29 cellular contexts compared by ENCODE assay signal in genomic region chr7:155465761-155466141, GRCh38. TPM values are rescaled to one million over a fixed set of nuclear protein-coding genes. Genes with fewer than 3 reads are reported as not detected.
"Had no signal": no experiment of that assay in that cellular context is flagged by ENCODE, and none has a peak within 500 bp of the region (broad histone marks: within the 10 kb centered on the region; RNA-seq: fewer than 3 reads in every experiment).

No MANE protein-coding gene starts in this region.

- H3K36me3 Mint-ChIP-seq: activated naive CD8-positive, alpha-beta T cell treated with anti-CD3 and anti-CD28 coated beads, Interleukin-2, amount 10 ng/mL, durations not matched to agents 7 days and 5 days had no signal

- ATAC-seq: activated CD4-positive, alpha-beta T cell treated with anti-CD3 and anti-CD28 coated beads for 36 hours; gastroesophageal sphincter; left ventricle myocardium superior; sciatic nerve had no signal

- H3K4me3 ChIP-seq: gastroesophageal sphincter, skin epidermis, thyroid gland, upper lobe of left lung, vagina had no signal

- H3K9me3 Mint-ChIP-seq: activated naive CD4-positive, alpha-beta T cell treated with anti-CD3 and anti-CD28 coated beads for 36 hours; activated naive CD8-positive, alpha-beta T cell treated with anti-CD3 and anti-CD28 coated beads, Interleukin-2, amount 10 ng/mL, durations not matched to agents 7 days and 5 days; T-helper 2 cell treated with Interferon-gamma antibody and Interleukin-4, amounts not matched to agents 5 μg/mL and 100 μg/mL, for 36 hours had no signal

- H3K27ac ChIP-seq: gastroesophageal sphincter, skin epidermis, stomach, thyroid gland, upper lobe of left lung, vagina had no signal

- DNase-seq: activated CD4-positive, alpha-beta T cell treated with anti-CD3 and anti-CD28 coated beads for 36 hours; activated CD4-positive, alpha-beta T cell treated with anti-CD3 and anti-CD28 coated beads, Interleukin-2, amount 50 U/mL, for 48 hours; activated CD4-positive, CD25-positive, alpha-beta regulatory T cell; activated CD8-positive, alpha-beta memory T cell treated with anti-CD3 and anti-CD28 coated beads for 24 hours; activated effector memory CD4-positive, alpha-beta T cell treated with anti-CD3 and anti-CD28 coated beads, Interleukin-2, amount 50 U/mL, for 16 hours; activated naive CD4-positive, alpha-beta T cell treated with anti-CD3 and anti-CD28 coated beads for 36 hours; activated naive CD8-positive, alpha-beta T cell treated with anti-CD3 and anti-CD28 coated beads, Interleukin-2, amount 10 ng/mL, durations not matched to agents 7 days and 5 days; amniotic stem cell; cortex of kidney; hippocampal formation; left cardiac atrium; left ventricle myocardium superior; mammary epithelial cell; stimulated activated CD4-positive, alpha-beta T cell treated with anti-CD3 and anti-CD28 coated beads, Interleukin-12 subunit alpha, Interleukin-12 subunit beta, amount 100 ng/mL, for 4 hours; stimulated activated CD4-positive, alpha-beta T cell treated with anti-CD3 and anti-CD28 coated beads, Interleukin-4, amount 100 ng/mL, for 1 hour; stomach; T-helper 1 cell; thyroid gland had no signal

- H3K9me3 ChIP-seq: gastroesophageal sphincter, stomach, thyroid gland, upper lobe of left lung, vagina had no signal

- H3K27ac Mint-ChIP-seq: activated CD4-positive, alpha-beta T cell treated with anti-CD3 and anti-CD28 coated beads for 36 hours; activated naive CD4-positive, alpha-beta T cell treated with anti-CD3 and anti-CD28 coated beads for 36 hours; activated naive CD8-positive, alpha-beta T cell treated with anti-CD3 and anti-CD28 coated beads, Interleukin-2, amount 10 ng/mL, durations not matched to agents 7 days and 5 days; T-helper 2 cell treated with Interferon-gamma antibody and Interleukin-4, amounts not matched to agents 5 μg/mL and 100 μg/mL, for 36 hours had no signal

- H3K36me3 ChIP-seq: gastroesophageal sphincter, stomach, thyroid gland, upper lobe of left lung, vagina had no signal

- H3K4me3 Mint-ChIP-seq: activated CD4-positive, alpha-beta T cell treated with anti-CD3 and anti-CD28 coated beads for 36 hours; activated naive CD4-positive, alpha-beta T cell treated with anti-CD3 and anti-CD28 coated beads for 36 hours; activated naive CD8-positive, alpha-beta T cell treated with anti-CD3 and anti-CD28 coated beads, Interleukin-2, amount 10 ng/mL, durations not matched to agents 7 days and 5 days; T-helper 2 cell treated with Interferon-gamma antibody and Interleukin-4, amounts not matched to agents 5 μg/mL and 100 μg/mL, for 36 hours had no signal

RNA-seq across cellular contexts. Expression of gene EN2, which starts 7.8 kb away (rescaled TPM):
- total RNA-seq: activated CD4-positive, alpha-beta T cell treated with anti-CD3 and anti-CD28 coated beads for 36 hours; activated naive CD4-positive, alpha-beta T cell treated with anti-CD3 and anti-CD28 coated beads for 36 hours; activated naive CD8-positive, alpha-beta T cell treated with anti-CD3 and anti-CD28 coated beads, Interleukin-2, amount 10 ng/mL, durations not matched to agents 7 days and 5 days; astrocyte; endothelial cell of umbilical vein; fibroblast of lung; fibroblast of villous mesenchyme; left ventricle myocardium superior; mucosa of gallbladder; sciatic nerve; stomach; upper lobe of left lung had no signal
- polyA plus RNA-seq: endothelial cell of umbilical vein, fibroblast of lung, mammary epithelial cell had no signal
